23 cellular contexts compared by ENCODE assay signal in genomic region chr20:44319880-44320422, GRCh38. TPM values are rescaled to one million over a fixed set of nuclear protein-coding genes. Genes with fewer than 3 reads are reported as not detected.
DNase-seq lines count a peak whose midpoint lies in the region; ATAC-seq, FAIRE-seq and TF ChIP-seq lines count a peak whose summit lies in the region.
"Had no signal": no experiment of that assay in that cellular context is flagged by ENCODE, and none has a peak within 500 bp of the region (broad histone marks: within the 10 kb centered on the region; RNA-seq: fewer than 3 reads in every experiment).

No MANE protein-coding gene starts in this region.

- no peak overlapping the region for H3K4me3 Mint-ChIP-seq in activated naive CD4-positive, alpha-beta T cell treated with anti-CD3 and anti-CD28 coated beads, Interleukin-2, amount 50 U/mL, for 24 hours
- H3K4me3 Mint-ChIP-seq: CD8-positive, alpha-beta memory T cell; T-helper 1 cell treated with Interleukin-12 subunit alpha and Interleukin-12 subunit beta and Interleukin-4 antibody, amounts not matched to agents 30 μg/mL and 1 μg/mL, for 36 hours had no signal

- H3K9ac ChIP-seq in GM12878 (ENCODE audit: control insufficient read depth, insufficient read depth, low read length) = no peak overlapping the region
- no peak overlapping the region for H3K9ac ChIP-seq in mesenchymal stem cell (ENCODE audit: low read length)
- H3K9ac ChIP-seq: BLaER1 treated with 17β-estradiol and CSF1 and Interleukin-3, amounts not matched to agents 10 nM and 100 nM had no signal

- in situ Hi-C loops in GM12878 (cut with MboI) = no loop called here

- no peak overlapping the region for H4K8ac ChIP-seq in mesenchymal stem cell (ENCODE audit: low read length)

- BruUV-seq in GM12878 (replicated peaks; lab: Mats Ljungman, UMichigan) = no TSS peak

- H4K20me1 ChIP-seq in GM12878 (ENCODE audit: control insufficient read depth, insufficient read depth) = no peaks in the 10 kb centered on the region
- H4K20me1 ChIP-seq: BLaER1 treated with 17β-estradiol and CSF1 and Interleukin-3, amounts not matched to agents 10 nM and 100 nM had no signal

- H3K18ac ChIP-seq in mesenchymal stem cell (ENCODE audit: low read depth in 1 of 2, low read length in 2 of 2) = no peak overlapping the region

- no peaks in the 10 kb centered on the region for H3K9me3 Mint-ChIP-seq in activated naive CD4-positive, alpha-beta T cell treated with anti-CD3 and anti-CD28 coated beads, Interleukin-2, amount 50 U/mL, for 24 hours
- H3K9me3 Mint-ChIP-seq: CD8-positive, alpha-beta memory T cell; T-helper 1 cell treated with Interleukin-12 subunit alpha and Interleukin-12 subunit beta and Interleukin-4 antibody, amounts not matched to agents 30 μg/mL and 1 μg/mL, for 36 hours had no signal

- H3K79me1 ChIP-seq in mesenchymal stem cell (replicated peaks; ENCODE audit: low read length, poor library complexity, severe bottlenecking) = no peaks in the 10 kb centered on the region

- no peak for TF ChIP-seq EP300 in GM12878 (IDR thresholded peaks at IDR 0.05; ENCODE audit: borderline replicate concordance in 1 of 2, control insufficient read depth in 1 of 2, low read depth in 2 of 2, low read length in 2 of 2)

- H2AK5ac ChIP-seq in mesenchymal stem cell (ENCODE audit: low read length, severe bottlenecking) = no peak overlapping the region

- no peak for TF ChIP-seq POLR2A in GM12878 (IDR thresholded peaks at IDR 0.05; ENCODE audit: low read depth, low read length)

- H3K4me2 ChIP-seq in GM12878 (ENCODE audit: control insufficient read depth, insufficient read depth) = no peak overlapping the region
- H3K4me2 ChIP-seq in mesenchymal stem cell (ENCODE audit: low read length, poor library complexity, severe bottlenecking) = no peak overlapping the region
- H3K4me2 ChIP-seq: A549; BLaER1 treated with 17β-estradiol and CSF1 and Interleukin-3, amounts not matched to agents 10 nM and 100 nM had no signal

- H3K9me3 ChIP-seq in GM12878 (replicated peaks; ENCODE audit: control insufficient read depth, insufficient read depth, low read length) = no peaks in the 10 kb centered on the region; the same call in 2 of the 3 replicates
- no peaks in the 10 kb centered on the region for H3K9me3 ChIP-seq in mesenchymal stem cell (ENCODE audit: control insufficient read depth, low read length)

- no peaks in the 10 kb centered on the region for H3K79me2 ChIP-seq in GM12878 (ENCODE audit: control insufficient read depth, insufficient read depth, low read length)

- no peak overlapping the region for H2AFZ ChIP-seq in GM12878 (ENCODE audit: control insufficient read depth, low read depth, low read length)
- H2AFZ ChIP-seq in mesenchymal stem cell (ENCODE audit: low read depth, low read length) = no peak overlapping the region

- peak overlapping the region; percentile 51 for H3K27ac Mint-ChIP-seq in activated naive CD4-positive, alpha-beta T cell treated with anti-CD3 and anti-CD28 coated beads, Interleukin-2, amount 50 U/mL, for 24 hours
- H3K27ac Mint-ChIP-seq: CD8-positive, alpha-beta memory T cell; T-helper 1 cell treated with Interleukin-12 subunit alpha and Interleukin-12 subunit beta and Interleukin-4 antibody, amounts not matched to agents 30 μg/mL and 1 μg/mL, for 36 hours had no signal

- TF ChIP-seq CTCF in GM12878 (IDR thresholded peaks at IDR 0.05 in 2 of 3, conservative IDR thresholded peaks at IDR 0.05 in 1 of 3; ENCODE audit: control insufficient read depth in 2 of 3, extremely low read depth in 1 of 3, insufficient read depth in 1 of 3, low read depth in 3 of 3, low read length in 3 of 3) = no peak

- WGBS in GM12878 (ENCODE audit: insufficient coverage, insufficient replicate concordance, low lambda C conversion rate, missing lambda C conversion rate) = 95% methylated on average over 2 of the region's 2 CpGs
- WGBS in mesenchymal stem cell = 87% methylated on average over 2 of the region's 2 CpGs

- H3K36me3 ChIP-seq in GM12878 (ENCODE audit: control insufficient read depth in 2 of 2, insufficient read depth in 2 of 2, low read length in 1 of 2) (no peaks in the 10 kb centered on the region), mesenchymal stem cell (ENCODE audit: control insufficient read depth in 1 of 2, insufficient read depth in 2 of 2, low read depth in 1 of 2, low read length in 2 of 2) (no peaks in the 10 kb centered on the region)
- H3K36me3 ChIP-seq: BLaER1 treated with 17β-estradiol and CSF1 and Interleukin-3, amounts not matched to agents 10 nM and 100 nM; MG63 had no signal

- peaks cover 2% of the 10 kb centered on the region for H3K27me3 Mint-ChIP-seq in activated naive CD4-positive, alpha-beta T cell treated with anti-CD3 and anti-CD28 coated beads, Interleukin-2, amount 50 U/mL, for 24 hours

- H2BK5ac ChIP-seq in mesenchymal stem cell (ENCODE audit: low read depth, low read length, poor library complexity, severe bottlenecking) = no peak overlapping the region

- no peak overlapping the region for H2BK12ac ChIP-seq in mesenchymal stem cell (ENCODE audit: low read length in 2 of 2)

- H3K23ac ChIP-seq in mesenchymal stem cell (ENCODE audit: low read length in 2 of 2) = no peak overlapping the region

- TF ChIP-seq RAD21 in GM12878 (IDR thresholded peaks at IDR 0.05; ENCODE audit: insufficient read depth, low read depth, low read length) = no peak

- CTCF ChIA-PET in GM12878 (lab: Yijun Ruan, JAX) = interaction anchor here (1.4 to 3.0 kb wide), 3 partner anchors 9 to 102 kb away, joined by 3 to 16 read pairs (median 12); partner anchors contain the start of gene FITM2

- H3K14ac ChIP-seq in mesenchymal stem cell (ENCODE audit: low read length in 2 of 2) = no peak overlapping the region

- H2BK120ac ChIP-seq in mesenchymal stem cell (ENCODE audit: low read depth, low read length) = no peak overlapping the region

- POLR2A ChIA-PET in GM12878 (lab: Charles Lee) = no interaction called here

- H3K27ac ChIP-seq in GM12878 (ENCODE audit: control insufficient read depth, insufficient read depth) (no peak overlapping the region), mesenchymal stem cell (ENCODE audit: low read length, poor library complexity, severe bottlenecking) (no peak overlapping the region)
- H3K27ac ChIP-seq: A549; BLaER1 treated with 17β-estradiol and CSF1 and Interleukin-3, amounts not matched to agents 10 nM and 100 nM had no signal

- no peak for FAIRE-seq in GM12878 (lab: Jason Lieb, UNC)
- FAIRE-seq: GM12892, H1 had no signal

- H3K4me3 ChIP-seq in GM12878 (no peak overlapping the region), mesenchymal stem cell (ENCODE audit: insufficient read depth in 1 of 2, low read depth in 1 of 2, low read length in 2 of 2) (no peak overlapping the region)
- H3K4me3 ChIP-seq: A549; BLaER1 treated with 17β-estradiol and CSF1 and Interleukin-3, amounts not matched to agents 10 nM and 100 nM; MG63 had no signal

- SMC1A ChIA-PET in GM12878 (lab: Charles Lee; ENCODE audit: uncharacterized antibody, unreplicated experiment) = interaction anchor here (1.4 kb wide), 1 partner anchor 8 kb away, joined by 6 read pairs; the partner anchor contains the start of gene FITM2

- H3K4me1 Mint-ChIP-seq in activated naive CD4-positive, alpha-beta T cell treated with anti-CD3 and anti-CD28 coated beads, Interleukin-2, amount 50 U/mL, for 24 hours = no peaks in the 10 kb centered on the region
- H3K4me1 Mint-ChIP-seq: CD8-positive, alpha-beta memory T cell had no signal

- no peak for ATAC-seq in GM12878
- no peak for ATAC-seq in HG03175 (IDR thresholded peaks at IDR 0.05; ENCODE audit: unreplicated experiment)
- ATAC-seq: A549 had no signal

- H2BK15ac ChIP-seq in mesenchymal stem cell (ENCODE audit: low read depth, poor library complexity, severe bottlenecking) = no peak overlapping the region

- no peaks in the 10 kb centered on the region for H3K36me3 Mint-ChIP-seq in activated naive CD4-positive, alpha-beta T cell treated with anti-CD3 and anti-CD28 coated beads, Interleukin-2, amount 50 U/mL, for 24 hours
- H3K36me3 Mint-ChIP-seq: CD8-positive, alpha-beta memory T cell had no signal

- no peak for DNase-seq in activated naive CD4-positive, alpha-beta T cell treated with Interleukin-2 at 50 U/mL for 16 hours
- peak; percentile 43 for DNase-seq in M059J (ENCODE audit: low read depth)
- DNase-seq in GM12878 (ENCODE audit: low read depth, low spot score) = no peak
- peak; percentile 2 for DNase-seq in mesenchymal stem cell
- no peak for DNase-seq in OCI-M2 (lab: John Stamatoyannopoulos, UW; ENCODE audit: unreplicated experiment)
- no peak for DNase-seq in amniotic stem cell (lab: John Stamatoyannopoulos, UW)
- DNase-seq: CD8-positive, alpha-beta memory T cell; DMS79 treated with DMSO at 0.1 percent for 48 hours; GDM1; KG1; MG63; NCI-H1436; NCI-H2081; NCI-H510A; NCI-H82 had no signal

- H3K4ac ChIP-seq in mesenchymal stem cell (ENCODE audit: low read depth in 1 of 2, low read length in 2 of 2) = no peak overlapping the region

- intact Hi-C loops in GM12878 (cut with micrococcal nuclease; ENCODE audit: unreplicated experiment) = no loop called here

- RAD21 ChIA-PET in GM12878 (lab: Charles Lee; ENCODE audit: unreplicated experiment) = interaction anchor here (1.0 kb wide), 1 partner anchor 102 kb away, joined by 3 read pairs; no protein-coding TSS in a partner anchor

- H4K91ac ChIP-seq in mesenchymal stem cell (ENCODE audit: low read length) = no peak overlapping the region

- H3K4me1 ChIP-seq in GM12878 (ENCODE audit: control insufficient read depth, insufficient read depth, low read length) = no peaks in the 10 kb centered on the region
- peaks cover 5% of the 10 kb centered on the region for H3K4me1 ChIP-seq in mesenchymal stem cell (ENCODE audit: control insufficient read depth, insufficient read depth, low read depth, low read length)
- H3K4me1 ChIP-seq: BLaER1 treated with 17β-estradiol and CSF1 and Interleukin-3, amounts not matched to agents 10 nM and 100 nM had no signal

- H3K27me3 ChIP-seq in GM12878 (replicated peaks in 1 of 2; ENCODE audit: control insufficient read depth in 2 of 2, insufficient read depth in 2 of 2, low read length in 1 of 2) = no peaks in the 10 kb centered on the region
- H3K27me3 ChIP-seq in mesenchymal stem cell (ENCODE audit: control insufficient read depth in 1 of 2, insufficient read depth in 1 of 2, low read length in 2 of 2) = peaks cover 0 to 8% of the 10 kb centered on the region in 2 experiments
- H3K27me3 ChIP-seq: BLaER1 treated with 17β-estradiol and CSF1 and Interleukin-3, amounts not matched to agents 10 nM and 100 nM; MG63 had no signal

RNA-seq across cellular contexts. Expression of gene FITM2, which starts 8.9 kb away (rescaled TPM):
- 4.6 and 7.4 TPM in 2 replicates for total RNA-seq in M059J (2014; rRNA removed; shearing (Covaris generic))
- 5.0 and 5.1 TPM in 2 replicates for total RNA-seq in GM12878 (2013; cell fraction: nucleolus; rRNA removed)
- total RNA-seq in GM12878 (2014; rRNA removed) (1.7 and 2.2 TPM in 2 replicates), GM12878 (2014; rRNA removed; fragmentation: Illumina TruSeq; extraction: Trizol) (1.3 and 1.5 TPM in 2 replicates), GM12878 (2021) (1.4 and 1.6 TPM in 2 replicates)
- polyA plus RNA-seq in GM12878 (2011; ENCODE audit: low read depth) = 1.2 TPM
- polyA plus RNA-seq in GM12878 (2011; rRNA removed) (1.5 and 1.9 TPM in 2 replicates), GM12878 (2014; fragmentation: Illumina TruSeq; extraction: Trizol) (1.7 and 1.8 TPM in 2 replicates), GM12878 (2014; fragmentation: Nextera tagmentation; extraction: Ambion mirVana) (under 1 TPM; 0.46 to 0.61 TPM), GM12878 (2014; rRNA removed) (1.3 and 1.6 TPM in 2 replicates), GM12878 (2016; fragmentation: Nextera tagmentation; extraction: Ambion mirVana) (1 to 10 TPM; 1.7 to 1.9 TPM)
- polyA plus RNA-seq in GM12878 (2011; cell fraction: cytosol; rRNA removed) = 1.5 and 1.8 TPM in 2 replicates
- 2.6 and 3.6 TPM in 2 replicates for polyA plus RNA-seq in GM12878 (2011; cell fraction: nucleus; rRNA removed)
- 1.2 and 1.4 TPM in 2 replicates for polyA plus RNA-seq in GM12878 (2012)
- polyA minus RNA-seq in GM12878 (2011; rRNA and poly(A)+ RNA removed) = 2.6 TPM in 2 replicates
- polyA minus RNA-seq in GM12878 (2011; cell fraction: cytosol; rRNA and poly(A)+ RNA removed) = 0.67 and 1.2 TPM in 2 replicates
- polyA minus RNA-seq in GM12878 (2011; cell fraction: nucleus; rRNA and poly(A)+ RNA removed) = 0.85 and 1.9 TPM in 2 replicates
- 4.0 TPM for polyA plus RNA-seq in mesenchymal stem cell (2013, experiment 1 of 2)
- 4.0 TPM for polyA plus RNA-seq in mesenchymal stem cell (2013, experiment 2 of 2)

RNA-seq across cellular contexts. Expression of gene R3HDML, which starts 16.9 kb away (rescaled TPM):
- not detected in 2 replicates for total RNA-seq in M059J (2014; rRNA removed; shearing (Covaris generic))
- total RNA-seq in GM12878 (2013; cell fraction: nucleolus; rRNA removed) = not detected in 2 replicates
- not detected in 2 replicates for total RNA-seq in GM12878 (2014; rRNA removed)
- not detected in 2 replicates for total RNA-seq in GM12878 (2014; rRNA removed; fragmentation: Illumina TruSeq; extraction: Trizol)
- not detected in 2 replicates for total RNA-seq in GM12878 (2021)
- polyA plus RNA-seq in GM12878 (2011; ENCODE audit: low read depth) = not detected
- not detected in 2 replicates for polyA plus RNA-seq in GM12878 (2011; rRNA removed)
- not detected in 2 replicates for polyA plus RNA-seq in GM12878 (2011; cell fraction: cytosol; rRNA removed)
- polyA plus RNA-seq in GM12878 (2011; cell fraction: nucleus; rRNA removed) = not detected in 2 replicates
- not detected in 2 replicates for polyA plus RNA-seq in GM12878 (2012)
- not detected in 2 replicates for polyA plus RNA-seq in GM12878 (2014; fragmentation: Illumina TruSeq; extraction: Trizol)
- polyA plus RNA-seq in GM12878 (2014; fragmentation: Nextera tagmentation; extraction: Ambion mirVana) = not detected
- polyA plus RNA-seq in GM12878 (2014; rRNA removed) = not detected in 2 replicates
- not detected for polyA plus RNA-seq in GM12878 (2016; fragmentation: Nextera tagmentation; extraction: Ambion mirVana)
- polyA minus RNA-seq in GM12878 (2011; rRNA and poly(A)+ RNA removed) = not detected in 2 replicates
- not detected in 2 replicates for polyA minus RNA-seq in GM12878 (2011; cell fraction: cytosol; rRNA and poly(A)+ RNA removed)
- polyA minus RNA-seq in GM12878 (2011; cell fraction: nucleus; rRNA and poly(A)+ RNA removed) = not detected in 2 replicates
- not detected for polyA plus RNA-seq in mesenchymal stem cell (2013, experiment 1 of 2)
- polyA plus RNA-seq in mesenchymal stem cell (2013, experiment 2 of 2) = not detected
- total RNA-seq: CD8-positive, alpha-beta memory T cell; H1; RPMI7951 had no signal
- polyA plus RNA-seq: CD8-positive, alpha-beta memory T cell; H1 had no signal

RNA-seq across cellular contexts. Expression of gene HNF4A, which starts 35.5 kb away (rescaled TPM):
- not detected in 2 replicates for total RNA-seq in M059J (2014; rRNA removed; shearing (Covaris generic))
- not detected in 2 replicates for total RNA-seq in GM12878 (2013; cell fraction: nucleolus; rRNA removed)
- total RNA-seq in GM12878 (2014; rRNA removed) = not detected in 2 replicates
- not detected in 2 replicates for total RNA-seq in GM12878 (2014; rRNA removed; fragmentation: Illumina TruSeq; extraction: Trizol)
- total RNA-seq in GM12878 (2021) = 0.16 and 0.21 TPM in 2 replicates
- not detected for polyA plus RNA-seq in GM12878 (2011; ENCODE audit: low read depth)
- not detected in 2 replicates for polyA plus RNA-seq in GM12878 (2011; rRNA removed)
- not detected in 2 replicates for polyA plus RNA-seq in GM12878 (2011; cell fraction: cytosol; rRNA removed)
- not detected in 2 replicates for polyA plus RNA-seq in GM12878 (2011; cell fraction: nucleus; rRNA removed)
- not detected in 2 replicates for polyA plus RNA-seq in GM12878 (2012)
- not detected in 2 replicates for polyA plus RNA-seq in GM12878 (2014; fragmentation: Illumina TruSeq; extraction: Trizol)
- polyA plus RNA-seq in GM12878 (2014; fragmentation: Nextera tagmentation; extraction: Ambion mirVana) = not detected
- not detected in 2 replicates for polyA plus RNA-seq in GM12878 (2014; rRNA removed)
- polyA plus RNA-seq in GM12878 (2016; fragmentation: Nextera tagmentation; extraction: Ambion mirVana) = not detected
- not detected in 2 replicates for polyA minus RNA-seq in GM12878 (2011; rRNA and poly(A)+ RNA removed)
- polyA minus RNA-seq in GM12878 (2011; cell fraction: cytosol; rRNA and poly(A)+ RNA removed) = not detected in 2 replicates
- polyA minus RNA-seq in GM12878 (2011; cell fraction: nucleus; rRNA and poly(A)+ RNA removed) = not detected in 2 replicates
- not detected for polyA plus RNA-seq in mesenchymal stem cell (2013, experiment 1 of 2)
- polyA plus RNA-seq in mesenchymal stem cell (2013, experiment 2 of 2) = not detected
- total RNA-seq: CD8-positive, alpha-beta memory T cell; H1; RPMI7951 had no signal
- polyA plus RNA-seq: CD8-positive, alpha-beta memory T cell had no signal

Comparison
In these comparisons a context has a peak if more than half of its experiments do, and no peak if none do; other contexts are left out.
1. DNase-seq: peak in M059J (single experiment) and mesenchymal stem cell (single experiment); none in activated naive CD4-positive, alpha-beta T cell treated with Interleukin-2 at 50 U/mL for 16 hours (single experiment), GM12878 (single experiment), OCI-M2 (single experiment) and amniotic stem cell (single experiment).